Comparison of ENCODE assay signal across 21 cellular contexts in the genomic region with DNA sequence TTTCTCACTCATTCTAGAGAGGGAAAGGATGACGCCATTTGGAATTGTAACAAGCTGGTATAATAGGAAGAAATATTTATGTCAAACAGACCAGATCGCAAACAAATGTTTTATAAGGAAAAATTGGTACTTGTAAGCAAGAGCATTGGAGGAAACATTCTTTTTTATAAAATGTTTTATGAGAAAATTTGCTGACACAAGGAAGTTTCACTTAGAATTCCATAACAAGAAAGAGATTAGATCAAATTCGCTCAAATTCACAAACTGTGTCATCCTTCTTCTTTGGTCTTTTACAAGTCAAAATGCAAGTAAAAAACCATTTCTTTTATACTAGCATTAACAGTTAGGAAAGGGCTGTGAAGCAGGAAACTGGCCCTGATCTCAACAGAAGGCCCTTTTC.
DNase-seq lines count a peak whose midpoint lies in the region; ATAC-seq and TF ChIP-seq lines count a peak whose summit lies in the region.
"Had no signal": no experiment of that assay in that cellular context is flagged by ENCODE, and none has a peak within 500 bp of the region (broad histone marks: within the 10 kb centered on the region; RNA-seq: fewer than 3 reads in every experiment).

No MANE protein-coding gene starts in this region.

- no peak overlapping the region for H3K27ac ChIP-seq in A673 (ENCODE audit: low read depth, low read length, poor library complexity, severe bottlenecking)
- H3K27ac ChIP-seq in SK-N-MC = peak overlapping the region; percentile 82
- peak overlapping the region; percentile 41 for H3K27ac ChIP-seq in hepatocyte
- H3K27ac ChIP-seq in gastrocnemius medialis = peak overlapping the region in 3 of 4 donors; percentile 4 to 51 (median 24)
- H3K27ac ChIP-seq in dorsolateral prefrontal cortex = no peak overlapping the region
- H3K27ac ChIP-seq: BLaER1 treated with 17β-estradiol and CSF1 and Interleukin-3, amounts not matched to agents 10 nM and 100 nM; GM23248 had no signal

- no peaks in the 10 kb centered on the region for H3K4me1 ChIP-seq in A673 (ENCODE audit: insufficient read depth, low read length, poor library complexity, severe bottlenecking)
- no peaks in the 10 kb centered on the region for H3K4me1 ChIP-seq in hepatocyte (ENCODE audit: insufficient read depth)
- no peaks in the 10 kb centered on the region for H3K4me1 ChIP-seq in gastrocnemius medialis
- H3K4me1 ChIP-seq: BE2C; BLaER1 treated with 17β-estradiol and CSF1 and Interleukin-3, amounts not matched to agents 10 nM and 100 nM had no signal

- no peaks in the 10 kb centered on the region for H3K36me3 ChIP-seq in A673 (ENCODE audit: insufficient read depth, low read length, poor library complexity, severe bottlenecking)
- H3K36me3 ChIP-seq in SK-N-MC (ENCODE audit: insufficient read depth, low read length) = no peaks in the 10 kb centered on the region
- no peaks in the 10 kb centered on the region for H3K36me3 ChIP-seq in hepatocyte (replicated peaks; ENCODE audit: insufficient read depth, low read depth)
- H3K36me3 ChIP-seq in gastrocnemius medialis = no peaks in the 10 kb centered on the region
- H3K36me3 ChIP-seq: BE2C; BLaER1 treated with 17β-estradiol and CSF1 and Interleukin-3, amounts not matched to agents 10 nM and 100 nM had no signal

- DNase-seq in A673 (ENCODE audit: low spot score) (peak; percentile 31), SK-N-MC (ENCODE audit: low read depth, low spot score) (peak; percentile 34), hepatocyte (ENCODE audit: low spot score) (no peak), gastrocnemius medialis (no peak), GM19238 (ENCODE audit: insufficient read length, low spot score) (no peak), dorsolateral prefrontal cortex (no peak), kidney tubule cell (ENCODE audit: low spot score) (no peak)
- DNase-seq: ACHN; AML-193; BE2C; CD4-positive, alpha-beta T cell; CD8-positive, alpha-beta memory T cell; DMS 273 treated with DMSO at 0.1 percent for 48 hours; DMS79; EL; GDM1; GM23248; H7; HCEC 1CT had no signal

- H3K9me3 ChIP-seq in A673 (ENCODE audit: low read depth, low read length, poor library complexity, severe bottlenecking) (no peaks in the 10 kb centered on the region), SK-N-MC (ENCODE audit: low read depth, low read length) (no peaks in the 10 kb centered on the region; the same call in 1 of the 2 replicates), hepatocyte (ENCODE audit: low read depth) (no peaks in the 10 kb centered on the region), gastrocnemius medialis (no peaks in the 10 kb centered on the region)
- H3K9me3 ChIP-seq: BE2C had no signal

- intact Hi-C loops in A673 (cut with micrococcal nuclease; ENCODE audit: unreplicated experiment) = no loop called here
- intact Hi-C loops in gastrocnemius medialis (cut with DNase I; ENCODE audit: low total_unique reads) = no loop called here
- intact Hi-C loops in dorsolateral prefrontal cortex (cut with DNase I) = no loop called here

- CTCF ChIA-PET in A673 (lab: Charles Lee) = no interaction called here

- 67% methylated on average over 3 of the region's 3 CpGs for WGBS in hepatocyte (ENCODE audit: low lambda C conversion rate, missing lambda C conversion rate)

- no peaks in the 10 kb centered on the region for H3K9me2 ChIP-seq in hepatocyte (replicated peaks; ENCODE audit: insufficient read depth)

- no peaks in the 10 kb centered on the region for H3K27me3 ChIP-seq in A673 (replicated peaks; ENCODE audit: insufficient read depth, low read depth, low read length, poor library complexity)
- H3K27me3 ChIP-seq in hepatocyte = no peaks in the 10 kb centered on the region
- no peaks in the 10 kb centered on the region for H3K27me3 ChIP-seq in gastrocnemius medialis
- H3K27me3 ChIP-seq in dorsolateral prefrontal cortex = peaks cover 0 to 2% (median 0%) of the 10 kb centered on the region in 45 donors
- H3K27me3 ChIP-seq: BE2C; BLaER1 treated with 17β-estradiol and CSF1 and Interleukin-3, amounts not matched to agents 10 nM and 100 nM had no signal

- in situ Hi-C loops in gastrocnemius medialis (cut with MboI; ENCODE audit: low sequenced_read_pairs in 4 of 4) = no loop called here

- H2AFZ ChIP-seq in hepatocyte = no peak overlapping the region
- H2AFZ ChIP-seq: GM23248 had no signal

- no peak overlapping the region for H3K9ac ChIP-seq in SK-N-MC (ENCODE audit: insufficient read length)
- H3K9ac ChIP-seq: BLaER1 treated with 17β-estradiol and CSF1 and Interleukin-3, amounts not matched to agents 10 nM and 100 nM; GM23248 had no signal

- H3K4me3 ChIP-seq in A673 (ENCODE audit: low read depth, low read length, poor library complexity, severe bottlenecking) = no peak overlapping the region
- H3K4me3 ChIP-seq in SK-N-MC = 0 out of 2 replicates have a peak overlapping the region, but pooled peaks have one; percentile 37
- H3K4me3 ChIP-seq in hepatocyte = no peak overlapping the region
- H3K4me3 ChIP-seq in gastrocnemius medialis = no peak overlapping the region
- no peak overlapping the region for H3K4me3 ChIP-seq in dorsolateral prefrontal cortex
- H3K4me3 ChIP-seq: BLaER1 treated with 17β-estradiol and CSF1 and Interleukin-3, amounts not matched to agents 10 nM and 100 nM; GM23248 had no signal

- H3K4me2 ChIP-seq in hepatocyte = no peak overlapping the region
- H3K4me2 ChIP-seq: BLaER1 treated with 17β-estradiol and CSF1 and Interleukin-3, amounts not matched to agents 10 nM and 100 nM had no signal

- TF ChIP-seq POLR2A in gastrocnemius medialis (IDR thresholded peaks at IDR 0.05) = no peak

- ATAC-seq in gastrocnemius medialis (no peak), GM21737 (IDR thresholded peaks at IDR 0.05; ENCODE audit: unreplicated experiment) (no peak)

- BruUV-seq in A673 (replicated peaks; lab: Mats Ljungman, UMichigan) = no TSS peak

- H4K20me1 ChIP-seq in hepatocyte (ENCODE audit: insufficient read depth, poor library complexity, severe bottlenecking) = no peaks in the 10 kb centered on the region
- H4K20me1 ChIP-seq: BLaER1 treated with 17β-estradiol and CSF1 and Interleukin-3, amounts not matched to agents 10 nM and 100 nM had no signal

- no peak for TF ChIP-seq CTCF in A673 (conservative IDR thresholded peaks at IDR 0.05; ENCODE audit: low read depth, low read length)
- TF ChIP-seq CTCF in hepatocyte (IDR thresholded peaks at IDR 0.05; ENCODE audit: poor library complexity) = no peak
- TF ChIP-seq CTCF in gastrocnemius medialis (IDR thresholded peaks at IDR 0.05 in 4 of 5, conservative IDR thresholded peaks at IDR 0.05 in 1 of 5) = no peak
- no peak for TF ChIP-seq CTCF in dorsolateral prefrontal cortex (IDR thresholded peaks at IDR 0.05 in 54 of 56, conservative IDR thresholded peaks at IDR 0.05 in 2 of 56; ENCODE audit: low read depth in 1 of 56, partially characterized antibody in 56 of 56)

- H3K79me2 ChIP-seq in hepatocyte = no peaks in the 10 kb centered on the region

- POLR2A ChIA-PET in A673 (lab: Charles Lee; ENCODE audit: low non-redundant PET) = no interaction called here

Comparison
In these comparisons a context has a peak if more than half of its experiments do, and no peak if none do; other contexts are left out.
1. DNase-seq: peak in A673 (single experiment) and SK-N-MC (single experiment); none in hepatocyte (single experiment), gastrocnemius medialis (0 of 2), GM19238 (single experiment), dorsolateral prefrontal cortex (0 of 10) and kidney tubule cell (single experiment).
2. H3K27ac ChIP-seq: peak in SK-N-MC (single experiment), hepatocyte (single experiment) and gastrocnemius medialis (3 of 4); none in A673 (single experiment) and dorsolateral prefrontal cortex (0 of 59).